ENCODE assay signal across 24 cellular contexts in genomic region chr4:139869810-139870209, GRCh38.
DNase-seq lines count a peak whose midpoint lies in the region; ATAC-seq, FAIRE-seq and TF ChIP-seq lines count a peak whose summit lies in the region.
"Had no signal": no experiment of that assay in that cellular context is flagged by ENCODE, and none has a peak within 500 bp of the region (broad histone marks: within the 10 kb centered on the region; RNA-seq: fewer than 3 reads in every experiment).

No MANE protein-coding gene starts in this region.

- CTCF ChIA-PET in GM10248 (lab: Yijun Ruan, JAX) = no interaction called here

- H3K4me3 ChIP-seq in bronchial epithelial cell (ENCODE audit: low read depth, low read length) (no peak overlapping the region), lower lobe of right lung (no peak overlapping the region), upper lobe of right lung (no peak overlapping the region)
- H3K4me3 ChIP-seq: BLaER1, GM12878 had no signal

- H3K4me1 ChIP-seq in lower lobe of right lung = peaks cover 14% of the 10 kb centered on the region
- H3K4me1 ChIP-seq in upper lobe of right lung = no peaks in the 10 kb centered on the region
- H3K4me1 ChIP-seq: BLaER1, Caco-2 had no signal

- ATAC-seq in lower lobe of right lung (peak; percentile 75 to 79), upper lobe of right lung (peak; percentile 70)
- ATAC-seq: GM12878 had no signal

- no peaks in the 10 kb centered on the region for H3K36me3 ChIP-seq in bronchial epithelial cell (ENCODE audit: control insufficient read depth, insufficient read depth, low read length)
- no peaks in the 10 kb centered on the region for H3K36me3 ChIP-seq in lower lobe of right lung
- H3K36me3 ChIP-seq in upper lobe of right lung = no peaks in the 10 kb centered on the region

- DNase-seq in NCI-H446 treated with DMSO at 0.1 percent for 48 hours (lab: John Stamatoyannopoulos, UW) (peak; percentile 54), bronchial epithelial cell (ENCODE audit: low read depth) (no peak), lower lobe of right lung (no peak), upper lobe of right lung (no peak), COLO829 (ENCODE audit: low spot score) (no peak), GM10248 (ENCODE audit: extremely low spot score) (no peak)
- DNase-seq in activated naive CD4-positive, alpha-beta T cell (lab: John Stamatoyannopoulos, UW) = no peak
- DNase-seq: 8988T; ACHN; BE2C; C1 segment of cervical spinal cord; Caco-2; Calu3; CD4-positive, alpha-beta memory T cell; CD4-positive, CD25-positive, alpha-beta regulatory T cell; CD8-positive, alpha-beta memory T cell; GF-D8 had no signal

- intact Hi-C loops in lower lobe of right lung (cut with DNase I) = no loop called here
- intact Hi-C loops in upper lobe of right lung (cut with DNase I) = no loop called here

- peak; percentile 62 for FAIRE-seq in bronchial epithelial cell (lab: Jason Lieb, UNC)
- FAIRE-seq: A204.1, D721Med, G401.6, GM12878, GM12892, GM18507 had no signal

- TF ChIP-seq CTCF in bronchial epithelial cell (IDR thresholded peaks at IDR 0.05; ENCODE audit: insufficient read depth, low read length, severe bottlenecking) = no peak
- TF ChIP-seq CTCF in lower lobe of right lung (IDR thresholded peaks at IDR 0.05) = no peak
- TF ChIP-seq CTCF in upper lobe of right lung (IDR thresholded peaks at IDR 0.05) = no peak
- no peak for TF ChIP-seq CTCF in GM10248 (IDR thresholded peaks at IDR 0.05; ENCODE audit: control extremely low read depth, extremely low read depth, low read depth, missing control alignments)

- H3K27me3 ChIP-seq in bronchial epithelial cell (ENCODE audit: control insufficient read depth, insufficient read depth, low read length) (no peaks in the 10 kb centered on the region), lower lobe of right lung (ENCODE audit: low read depth) (no peaks in the 10 kb centered on the region), upper lobe of right lung (no peaks in the 10 kb centered on the region)
- H3K27me3 ChIP-seq: BE2C, BLaER1 had no signal

- H3K9me3 ChIP-seq in lower lobe of right lung (no peaks in the 10 kb centered on the region), upper lobe of right lung (no peaks in the 10 kb centered on the region)
- H3K9me3 ChIP-seq: BE2C, Caco-2 had no signal

- POLR2A ChIA-PET in GM10248 (lab: Yijun Ruan, JAX) = no interaction called here

- H3K27ac ChIP-seq in lower lobe of right lung (no peak overlapping the region), upper lobe of right lung (no peak overlapping the region)
- H3K27ac ChIP-seq: BLaER1 had no signal
